ENCODE assay signal across 20 cellular contexts in the genomic region with DNA sequence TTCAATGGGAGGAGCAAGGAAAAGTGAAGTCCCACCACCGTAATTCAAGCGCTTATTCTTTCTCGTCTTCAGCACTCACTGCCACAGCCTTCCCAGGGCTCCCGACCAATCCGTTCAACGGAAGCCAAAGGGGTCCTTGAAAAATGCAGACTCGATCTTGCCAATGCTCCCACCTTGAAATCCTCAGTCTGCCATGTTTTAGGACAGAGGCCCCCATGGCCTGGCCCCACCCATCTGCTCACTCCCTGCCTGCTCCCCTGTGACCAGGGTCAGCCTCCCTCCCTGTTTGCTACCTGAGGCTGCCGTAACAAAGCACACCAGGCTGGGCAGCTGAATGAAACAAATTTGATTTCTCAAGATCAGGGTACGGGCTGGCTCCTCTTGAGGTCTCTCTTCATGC.
"Had no signal": no experiment of that assay in that cellular context is flagged by ENCODE, and none has a peak within 500 bp of the region (broad histone marks: within the 10 kb centered on the region; RNA-seq: fewer than 3 reads in every experiment).

No MANE protein-coding gene starts in this region.

- H2AFZ ChIP-seq: parathyroid adenoma had no signal

- H3K27ac ChIP-seq: coronary artery, parathyroid adenoma, psoas muscle, right lobe of liver, skin epidermis, stomach, thoracic aorta, transverse colon had no signal

- H3K27me3 ChIP-seq: right lobe of liver, stomach, transverse colon had no signal

- DNase-seq: effector CD4-positive, alpha-beta T cell; endodermal cell; foreskin melanocyte; hippocampal formation; kidney glomerular epithelial cell; mesendoderm; naive B cell; psoas muscle; retina; right lobe of liver; stimulated activated CD4-positive, alpha-beta T cell treated with anti-CD3 and anti-CD28 coated beads, Interleukin-2, amount 100 ng/mL, for 24 hours; stimulated activated CD4-positive, alpha-beta T cell treated with anti-CD3 and anti-CD28 coated beads, Interleukin-4, amount 100 ng/mL, for 4 hours; stimulated activated naive CD4-positive, alpha-beta T cell; stomach; substantia nigra; transverse colon had no signal

- H3K4me3 ChIP-seq: coronary artery, psoas muscle, right lobe of liver, skin epidermis, stomach, thoracic aorta, transverse colon had no signal

- H3K4me1 ChIP-seq: psoas muscle had no signal

- H3K9ac ChIP-seq: parathyroid adenoma had no signal

- H3K9me3 ChIP-seq: psoas muscle, right lobe of liver, stomach, thoracic aorta, transverse colon had no signal

- H3K36me3 ChIP-seq: right lobe of liver, thoracic aorta, transverse colon had no signal
